19 cellular contexts compared by ENCODE assay signal in genomic region chr6:45473121-45473967, GRCh38.
DNase-seq lines count a peak whose midpoint lies in the region; ATAC-seq, FAIRE-seq and TF ChIP-seq lines count a peak whose summit lies in the region.
"Had no signal": no experiment of that assay in that cellular context is flagged by ENCODE, and none has a peak within 500 bp of the region (broad histone marks: within the 10 kb centered on the region; RNA-seq: fewer than 3 reads in every experiment).

No MANE protein-coding gene starts in this region.

- H3K27ac Mint-ChIP-seq in activated T-cell treated with anti-CD3 and anti-CD28 coated beads, Interleukin-2, amount 50 U/mL, for 72 hours: peak overlapping the region; percentile 42
- peak overlapping the region; percentile 11 for H3K27ac Mint-ChIP-seq in activated T-helper 17 cell treated with anti-CD3 and anti-CD28 coated beads, Interleukin-2, amount 50 U/mL, for 72 hours
- H3K27ac Mint-ChIP-seq: activated naive CD4-positive, alpha-beta T cell treated with anti-CD3 and anti-CD28 coated beads, Interleukin-2, amount 50 U/mL, for 24 hours; CD8-positive, alpha-beta T cell had no signal

- intact Hi-C loops in transverse colon (cut with DNase I; ENCODE audit: low total_unique reads): no loop called here

- no peak for DNase-seq in activated T-cell treated with anti-CD3 and anti-CD28 coated beads, Interleukin-2, amount 50 U/mL, for 72 hours
- no peak for DNase-seq in activated T-cell treated with anti-CD3 and anti-CD28 coated beads, Interleukin-2, amount 50 U/mL, for 4 hours
- DNase-seq in mesenchymal stem cell (no peak), transverse colon (peak; percentile 35), D721Med (ENCODE audit: insufficient read length, low spot score) (no peak), activated gamma-delta T cell (lab: John Stamatoyannopoulos, UW) (no peak)
- DNase-seq: activated CD4-positive, CD25-positive, alpha-beta regulatory T cell treated with anti-CD3 and anti-CD28 coated beads, Interleukin-2, amount 50 U/mL, for 72 hours; CD8-positive, alpha-beta T cell; effector memory CD4-positive, alpha-beta T cell; NCI-H1436; NCI-H345; spleen; stimulated activated naive CD4-positive, alpha-beta T cell; T-helper 9 cell had no signal

- H3K27me3 Mint-ChIP-seq in activated T-cell treated with anti-CD3 and anti-CD28 coated beads, Interleukin-2, amount 50 U/mL, for 72 hours (ENCODE audit: low read depth): no peaks in the 10 kb centered on the region
- H3K27me3 Mint-ChIP-seq in activated T-cell treated with anti-CD3 and anti-CD28 coated beads, Interleukin-2, amount 50 U/mL, for 4 hours (ENCODE audit: low read depth): no peaks in the 10 kb centered on the region
- no peaks in the 10 kb centered on the region for H3K27me3 Mint-ChIP-seq in activated T-helper 17 cell treated with anti-CD3 and anti-CD28 coated beads, Interleukin-2, amount 50 U/mL, for 72 hours
- H3K27me3 Mint-ChIP-seq: activated naive CD4-positive, alpha-beta T cell treated with anti-CD3 and anti-CD28 coated beads, Interleukin-2, amount 50 U/mL, for 24 hours had no signal

- H3K4me1 ChIP-seq in mesenchymal stem cell (ENCODE audit: control insufficient read depth, insufficient read depth, low read depth, low read length): peaks cover 7% of the 10 kb centered on the region
- peaks cover 0 to 22% (median 7%) of the 10 kb centered on the region in 4 donors for H3K4me1 ChIP-seq in transverse colon

- ATAC-seq in activated T-cell treated with anti-CD3 and anti-CD28 coated beads, Interleukin-2, amount 50 U/mL, for 72 hours (replicated peaks in 1 of 2): peak in 1 of 2 donors; percentile 52
- ATAC-seq in activated T-cell treated with anti-CD3 and anti-CD28 coated beads, Interleukin-2, amount 50 U/mL, for 4 hours: no peak
- peak; percentile 54 for ATAC-seq in activated T-helper 17 cell treated with anti-CD3 and anti-CD28 coated beads, Interleukin-2, amount 50 U/mL, for 72 hours (replicated peaks)
- ATAC-seq in GM21717 (IDR thresholded peaks at IDR 0.05; ENCODE audit: unreplicated experiment): no peak
- ATAC-seq: CD8-positive, alpha-beta T cell had no signal

- H3K4me3 ChIP-seq in mesenchymal stem cell (ENCODE audit: insufficient read depth in 1 of 2, low read depth in 1 of 2, low read length in 2 of 2) (no peak overlapping the region), transverse colon (no peak overlapping the region)
- H3K4me3 ChIP-seq: SJSA1, spleen had no signal

- H2BK5ac ChIP-seq in mesenchymal stem cell (ENCODE audit: low read depth, low read length, poor library complexity, severe bottlenecking): no peak overlapping the region

- peaks cover 5 to 12% of the 10 kb centered on the region in 2 donors for H3K36me3 Mint-ChIP-seq in activated T-cell treated with anti-CD3 and anti-CD28 coated beads, Interleukin-2, amount 50 U/mL, for 72 hours (ENCODE audit: insufficient read depth in 2 of 2)
- peaks cover 10% of the 10 kb centered on the region for H3K36me3 Mint-ChIP-seq in activated T-cell treated with anti-CD3 and anti-CD28 coated beads, Interleukin-2, amount 50 U/mL, for 4 hours (ENCODE audit: insufficient read depth)
- peaks cover 70% of the 10 kb centered on the region for H3K36me3 Mint-ChIP-seq in activated T-helper 17 cell treated with anti-CD3 and anti-CD28 coated beads, Interleukin-2, amount 50 U/mL, for 72 hours (ENCODE audit: low read depth)
- H3K36me3 Mint-ChIP-seq: activated naive CD4-positive, alpha-beta T cell treated with anti-CD3 and anti-CD28 coated beads, Interleukin-2, amount 50 U/mL, for 24 hours had no signal

- H3K36me3 ChIP-seq in mesenchymal stem cell (ENCODE audit: control insufficient read depth in 1 of 2, insufficient read depth in 2 of 2, low read depth in 1 of 2, low read length in 2 of 2) (peaks cover 8 to 13% of the 10 kb centered on the region in 2 experiments), transverse colon (no peaks in the 10 kb centered on the region)
- H3K36me3 ChIP-seq: spleen had no signal

- in situ Hi-C loops in transverse colon (cut with MboI; ENCODE audit: low pct_ligation_motif_present in 1 of 4, low pct_unique_long_range_greater_than_20kb in 1 of 4, low sequenced_read_pairs in 3 of 4): no loop called here

- FAIRE-seq in D721Med (lab: Jason Lieb, UNC): no peak
- FAIRE-seq: H1 had no signal

- TF ChIP-seq CTCF in transverse colon (IDR thresholded peaks at IDR 0.05) (no peak), D721Med (IDR thresholded peaks at IDR 0.05; ENCODE audit: insufficient read depth, missing control alignments) (no peak)

- no peak for TF ChIP-seq POLR2A in transverse colon (IDR thresholded peaks at IDR 0.05)

- no peak overlapping the region for H3K9ac ChIP-seq in mesenchymal stem cell (ENCODE audit: low read length)

- H3K79me1 ChIP-seq in mesenchymal stem cell (replicated peaks; ENCODE audit: low read length, poor library complexity, severe bottlenecking): peaks cover 9% of the 10 kb centered on the region

- H3K9me3 Mint-ChIP-seq in activated T-cell treated with anti-CD3 and anti-CD28 coated beads, Interleukin-2, amount 50 U/mL, for 72 hours: no peaks in the 10 kb centered on the region
- no peaks in the 10 kb centered on the region for H3K9me3 Mint-ChIP-seq in activated T-cell treated with anti-CD3 and anti-CD28 coated beads, Interleukin-2, amount 50 U/mL, for 4 hours
- no peaks in the 10 kb centered on the region for H3K9me3 Mint-ChIP-seq in activated T-helper 17 cell treated with anti-CD3 and anti-CD28 coated beads, Interleukin-2, amount 50 U/mL, for 72 hours
- H3K9me3 Mint-ChIP-seq: activated naive CD4-positive, alpha-beta T cell treated with anti-CD3 and anti-CD28 coated beads, Interleukin-2, amount 50 U/mL, for 24 hours; CD8-positive, alpha-beta T cell had no signal

- H3K4ac ChIP-seq in mesenchymal stem cell (ENCODE audit: low read depth in 1 of 2, low read length in 2 of 2): no peak overlapping the region

- no peak overlapping the region for H3K14ac ChIP-seq in mesenchymal stem cell (ENCODE audit: low read length in 2 of 2)

- no peak overlapping the region for H4K91ac ChIP-seq in mesenchymal stem cell (ENCODE audit: low read length)

- no peak for TF ChIP-seq EP300 in transverse colon (IDR thresholded peaks at IDR 0.05; ENCODE audit: low read depth)

- H3K27ac ChIP-seq in mesenchymal stem cell (ENCODE audit: low read length, poor library complexity, severe bottlenecking) (no peak overlapping the region), transverse colon (peak overlapping the region in 3 of 4 donors; percentile 19 to 36 (median 26))

- H2BK15ac ChIP-seq in mesenchymal stem cell (ENCODE audit: low read depth, poor library complexity, severe bottlenecking): no peak overlapping the region

- no peak overlapping the region for H4K8ac ChIP-seq in mesenchymal stem cell (ENCODE audit: low read length)

- peak overlapping the region in 1 of 2 donors; percentile 36 for H3K4me3 Mint-ChIP-seq in activated T-cell treated with anti-CD3 and anti-CD28 coated beads, Interleukin-2, amount 50 U/mL, for 72 hours
- no peak overlapping the region for H3K4me3 Mint-ChIP-seq in activated T-cell treated with anti-CD3 and anti-CD28 coated beads, Interleukin-2, amount 50 U/mL, for 4 hours
- peak overlapping the region; percentile 52 for H3K4me3 Mint-ChIP-seq in activated T-helper 17 cell treated with anti-CD3 and anti-CD28 coated beads, Interleukin-2, amount 50 U/mL, for 72 hours
- H3K4me3 Mint-ChIP-seq: activated naive CD4-positive, alpha-beta T cell treated with anti-CD3 and anti-CD28 coated beads, Interleukin-2, amount 50 U/mL, for 24 hours; CD8-positive, alpha-beta T cell had no signal

- H3K9me3 ChIP-seq in mesenchymal stem cell (ENCODE audit: control insufficient read depth, low read length): no peaks in the 10 kb centered on the region
- H3K9me3 ChIP-seq in transverse colon: no peaks in the 10 kb centered on the region
- H3K9me3 ChIP-seq: SJSA1, spleen had no signal

- no peak overlapping the region for H2AK5ac ChIP-seq in mesenchymal stem cell (ENCODE audit: low read length, severe bottlenecking)

- H2AFZ ChIP-seq in mesenchymal stem cell (ENCODE audit: low read depth, low read length): no peak overlapping the region

- H3K4me2 ChIP-seq in mesenchymal stem cell (ENCODE audit: low read length, poor library complexity, severe bottlenecking): no peak overlapping the region

- peaks cover 32% of the 10 kb centered on the region for H3K4me1 Mint-ChIP-seq in activated T-cell treated with anti-CD3 and anti-CD28 coated beads, Interleukin-2, amount 50 U/mL, for 72 hours (ENCODE audit: low read depth)
- H3K4me1 Mint-ChIP-seq in activated T-cell treated with anti-CD3 and anti-CD28 coated beads, Interleukin-2, amount 50 U/mL, for 4 hours (ENCODE audit: low read depth): peaks cover 23% of the 10 kb centered on the region
- peaks cover 40% of the 10 kb centered on the region for H3K4me1 Mint-ChIP-seq in activated T-helper 17 cell treated with anti-CD3 and anti-CD28 coated beads, Interleukin-2, amount 50 U/mL, for 72 hours

- 79% methylated on average over 4 of the region's 12 CpGs for WGBS in mesenchymal stem cell
- WGBS in transverse colon (ENCODE audit: low coverage in 1 of 2), 2 donors: 58 to 60% methylated on average over 5 to 12 of the region's 12 CpGs

- H3K27me3 ChIP-seq in mesenchymal stem cell (ENCODE audit: control insufficient read depth in 1 of 2, insufficient read depth in 1 of 2, low read length in 2 of 2): no peaks in the 10 kb centered on the region
- H3K27me3 ChIP-seq in transverse colon: no peaks in the 10 kb centered on the region
- H3K27me3 ChIP-seq: SJSA1, spleen had no signal

- H3K23ac ChIP-seq in mesenchymal stem cell (ENCODE audit: low read length in 2 of 2): no peak overlapping the region

- H2BK120ac ChIP-seq in mesenchymal stem cell (ENCODE audit: low read depth, low read length): no peak overlapping the region

- peak overlapping the region; percentile 11 to 35 for H3K18ac ChIP-seq in mesenchymal stem cell (ENCODE audit: low read depth in 1 of 2, low read length in 2 of 2)

- H2BK12ac ChIP-seq in mesenchymal stem cell (ENCODE audit: low read length in 2 of 2): peak overlapping the region; percentile 56 to 86
